21 cellular contexts compared by ENCODE assay signal in the genomic region with DNA sequence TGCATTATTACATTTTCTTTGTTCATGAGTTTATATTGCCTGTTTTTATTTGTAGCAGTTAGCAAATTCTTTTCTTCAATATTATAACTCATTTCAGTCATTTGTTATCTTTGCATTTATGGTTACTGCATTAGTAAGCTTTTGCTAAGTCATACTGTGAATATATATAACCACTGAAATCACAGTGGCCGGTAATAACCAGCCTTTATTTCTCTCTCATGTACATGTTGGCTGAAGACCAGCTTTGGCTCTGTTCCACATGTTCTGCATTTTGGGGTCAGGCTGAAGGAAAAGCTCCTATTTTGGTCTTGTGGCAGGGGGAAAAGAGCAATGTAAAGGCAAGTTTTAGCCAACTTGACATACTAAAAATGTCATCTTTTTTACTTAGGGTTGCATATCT.
DNase-seq lines count a peak whose midpoint lies in the region; ATAC-seq lines count a peak whose summit lies in the region.
"Had no signal": no experiment of that assay in that cellular context is flagged by ENCODE, and none has a peak within 500 bp of the region (broad histone marks: within the 10 kb centered on the region; RNA-seq: fewer than 3 reads in every experiment).

No MANE protein-coding gene starts in this region.

- no peaks in the 10 kb centered on the region for H3K27me3 Mint-ChIP-seq in T-helper 2 cell treated with Interferon-gamma antibody and Interleukin-4, amounts not matched to agents 5 μg/mL and 100 μg/mL, for 36 hours (ENCODE audit: low read depth)
- H3K27me3 Mint-ChIP-seq: activated naive CD4-positive, alpha-beta T cell treated with anti-CD3 and anti-CD28 coated beads, Interleukin-2, amount 50 U/mL, for 24 hours; brain; dendritic cell treated with granulocyte-macrophage colony-stimulating factor and Interleukin-4, amounts not matched to agents 40 ng/mL and 50 ng/mL, for 4 days had no signal

- DNase-seq in NCI-H69 (lab: John Stamatoyannopoulos, UW), result peak; percentile 65
- peak; percentile 11 for DNase-seq in dermis blood vessel endothelial cell
- DNase-seq in non-pigmented ciliary epithelial cell (ENCODE audit: low read depth), result peak; percentile 11
- no peak for DNase-seq in NCI-H1694 (lab: John Stamatoyannopoulos, UW)
- no peak for DNase-seq in SHP77 treated with DMSO at 0.1 percent for 48 hours (lab: John Stamatoyannopoulos, UW)
- no peak for DNase-seq in T-helper 2 cell treated with Interferon-gamma antibody and Interleukin-4, amounts not matched to agents 5 μg/mL and 100 μg/mL, for 36 hours (ENCODE audit: low spot score)
- DNase-seq in NCI-H146 (lab: John Stamatoyannopoulos, UW), result no peak
- DNase-seq: activated CD4-positive, CD25-positive, alpha-beta regulatory T cell treated with anti-CD3 and anti-CD28 coated beads, Interleukin-2, amount 50 U/mL, for 72 hours; activated T-cell treated with anti-CD3 and anti-CD28 coated beads, Interleukin-2, amount 50 U/mL, for 72 hours; CD8-positive, alpha-beta T cell; H7; left cardiac atrium; NCI-H1930; NK-92 treated with Interleukin-12 subunit alpha and Interleukin-12 subunit beta, amount 100 ng/mL, for 24 hours; stimulated activated CD4-positive, alpha-beta T cell treated with anti-CD3 and anti-CD28 coated beads, Interleukin-12 subunit alpha, Interleukin-12 subunit beta, amount 100 ng/mL, for 4 hours; T1000 had no signal

- no peak overlapping the region for H3K27ac Mint-ChIP-seq in T-helper 2 cell treated with Interferon-gamma antibody and Interleukin-4, amounts not matched to agents 5 μg/mL and 100 μg/mL, for 36 hours
- H3K27ac Mint-ChIP-seq: activated naive CD4-positive, alpha-beta T cell treated with anti-CD3 and anti-CD28 coated beads, Interleukin-2, amount 50 U/mL, for 24 hours; activated T-cell treated with anti-CD3 and anti-CD28 coated beads, Interleukin-2, amount 50 U/mL, for 72 hours; CD8-positive, alpha-beta T cell; dendritic cell treated with granulocyte-macrophage colony-stimulating factor and Interleukin-4, amounts not matched to agents 40 ng/mL and 50 ng/mL, for 4 days; neural progenitor cell had no signal

- H3K4me1 Mint-ChIP-seq in T-helper 2 cell treated with Interferon-gamma antibody and Interleukin-4, amounts not matched to agents 5 μg/mL and 100 μg/mL, for 36 hours (ENCODE audit: low read depth), result no peaks in the 10 kb centered on the region
- H3K4me1 Mint-ChIP-seq: activated naive CD4-positive, alpha-beta T cell treated with anti-CD3 and anti-CD28 coated beads, Interleukin-2, amount 50 U/mL, for 24 hours had no signal

- no peaks in the 10 kb centered on the region for H3K36me3 Mint-ChIP-seq in T-helper 2 cell treated with Interferon-gamma antibody and Interleukin-4, amounts not matched to agents 5 μg/mL and 100 μg/mL, for 36 hours (ENCODE audit: low read depth)
- H3K36me3 Mint-ChIP-seq: neural progenitor cell had no signal

- H3K4me3 Mint-ChIP-seq in T-helper 2 cell treated with Interferon-gamma antibody and Interleukin-4, amounts not matched to agents 5 μg/mL and 100 μg/mL, for 36 hours, result no peak overlapping the region
- H3K4me3 Mint-ChIP-seq: activated naive CD4-positive, alpha-beta T cell treated with anti-CD3 and anti-CD28 coated beads, Interleukin-2, amount 50 U/mL, for 24 hours; activated T-cell treated with anti-CD3 and anti-CD28 coated beads, Interleukin-2, amount 50 U/mL, for 72 hours; brain; CD8-positive, alpha-beta T cell; dendritic cell treated with granulocyte-macrophage colony-stimulating factor and Interleukin-4, amounts not matched to agents 40 ng/mL and 50 ng/mL, for 4 days; neural progenitor cell had no signal

- no peaks in the 10 kb centered on the region for H3K9me3 Mint-ChIP-seq in T-helper 2 cell treated with Interferon-gamma antibody and Interleukin-4, amounts not matched to agents 5 μg/mL and 100 μg/mL, for 36 hours
- H3K9me3 Mint-ChIP-seq: activated naive CD4-positive, alpha-beta T cell treated with anti-CD3 and anti-CD28 coated beads, Interleukin-2, amount 50 U/mL, for 24 hours; activated T-cell treated with anti-CD3 and anti-CD28 coated beads, Interleukin-2, amount 50 U/mL, for 72 hours; brain; CD8-positive, alpha-beta T cell had no signal

- ATAC-seq in GM18499 (IDR thresholded peaks at IDR 0.05; ENCODE audit: insufficient read depth, unreplicated experiment), result peak; percentile 57
- ATAC-seq: activated T-cell treated with anti-CD3 and anti-CD28 coated beads, Interleukin-2, amount 50 U/mL, for 72 hours; CD8-positive, alpha-beta T cell; left cardiac atrium had no signal

Comparison
In these comparisons a context has a peak if more than half of its experiments do, and no peak if none do; other contexts are left out.
1. DNase-seq: peak in NCI-H69 (single experiment), dermis blood vessel endothelial cell (single experiment) and non-pigmented ciliary epithelial cell (single experiment); none in NCI-H1694 (single experiment), SHP77 treated with DMSO at 0.1 percent for 48 hours (single experiment), T-helper 2 cell treated with Interferon-gamma antibody and Interleukin-4, amounts not matched to agents 5 μg/mL and 100 μg/mL, for 36 hours (single experiment) and NCI-H146 (single experiment).